ENCODE assay signal across 35 cellular contexts in genomic region chr3:121542924-121543323, GRCh38. TPM values are rescaled to one million over a fixed set of nuclear protein-coding genes. Genes with fewer than 3 reads are reported as not detected.
"Had no signal": no experiment of that assay in that cellular context is flagged by ENCODE, and none has a peak within 500 bp of the region (broad histone marks: within the 10 kb centered on the region; RNA-seq: fewer than 3 reads in every experiment).

No MANE protein-coding gene starts in this region.

- H3K4me3 ChIP-seq: colonic mucosa, gastroesophageal sphincter, hepatocyte, neural progenitor cell, skin epidermis, testis, transverse colon had no signal

- H3K4me1 ChIP-seq: colonic mucosa, testis had no signal

- H3K9me3 ChIP-seq: colonic mucosa, gastroesophageal sphincter, testis, transverse colon had no signal

- H3K4me2 ChIP-seq: hepatocyte, neural progenitor cell had no signal

- H3K27ac Mint-ChIP-seq: activated naive CD4-positive, alpha-beta T cell treated with anti-CD3 and anti-CD28 coated beads, Interleukin-2, amount 10 ng/mL, durations not matched to agents 7 days and 5 days; activated naive CD8-positive, alpha-beta T cell treated with anti-CD3 and anti-CD28 coated beads, Interleukin-2, amount 10 ng/mL, durations not matched to agents 7 days and 5 days; activated T-cell treated with anti-CD3 and anti-CD28 coated beads, Interleukin-2, amount 50 U/mL, for 24 hours; mesothelial cell of epicardium; neural progenitor cell; T-helper 1 cell treated with Interleukin-12 subunit alpha and Interleukin-12 subunit beta and Interleukin-4 antibody, amounts not matched to agents 30 μg/mL and 1 μg/mL, for 36 hours had no signal

- H3K9me3 Mint-ChIP-seq: activated CD4-positive, alpha-beta memory T cell treated with anti-CD3 and anti-CD28 coated beads, Interleukin-2, amount 10 ng/mL, durations not matched to agents 7 days and 5 days; activated naive CD4-positive, alpha-beta T cell treated with anti-CD3 and anti-CD28 coated beads, Interleukin-2, amount 10 ng/mL, durations not matched to agents 7 days and 5 days; activated naive CD8-positive, alpha-beta T cell treated with anti-CD3 and anti-CD28 coated beads, Interleukin-2, amount 10 ng/mL, durations not matched to agents 7 days and 5 days; activated T-cell treated with anti-CD3 and anti-CD28 coated beads, Interleukin-2, amount 50 U/mL, for 24 hours; mesothelial cell of epicardium; naive thymus-derived CD4-positive, alpha-beta T cell; neural progenitor cell; T-helper 1 cell treated with Interleukin-12 subunit alpha and Interleukin-12 subunit beta and Interleukin-4 antibody, amounts not matched to agents 30 μg/mL and 1 μg/mL, for 36 hours had no signal

- H3K9ac ChIP-seq: neural progenitor cell had no signal

- H3K4me3 Mint-ChIP-seq: activated CD4-positive, alpha-beta memory T cell treated with anti-CD3 and anti-CD28 coated beads, Interleukin-2, amount 10 ng/mL, durations not matched to agents 7 days and 5 days; activated naive CD4-positive, alpha-beta T cell treated with anti-CD3 and anti-CD28 coated beads, Interleukin-2, amount 10 ng/mL, durations not matched to agents 7 days and 5 days; activated naive CD8-positive, alpha-beta T cell treated with anti-CD3 and anti-CD28 coated beads, Interleukin-2, amount 10 ng/mL, durations not matched to agents 7 days and 5 days; activated T-cell treated with anti-CD3 and anti-CD28 coated beads, Interleukin-2, amount 50 U/mL, for 24 hours; mesothelial cell of epicardium; naive thymus-derived CD4-positive, alpha-beta T cell; neural progenitor cell; T-helper 1 cell treated with Interleukin-12 subunit alpha and Interleukin-12 subunit beta and Interleukin-4 antibody, amounts not matched to agents 30 μg/mL and 1 μg/mL, for 36 hours had no signal

- H3K27ac ChIP-seq: colonic mucosa, gastroesophageal sphincter, hepatocyte, neural progenitor cell, skin epidermis, testis, transverse colon, WERI-Rb-1 had no signal

- H3K27me3 Mint-ChIP-seq: activated CD4-positive, alpha-beta memory T cell treated with anti-CD3 and anti-CD28 coated beads, Interleukin-2, amount 10 ng/mL, durations not matched to agents 7 days and 5 days; activated naive CD4-positive, alpha-beta T cell treated with anti-CD3 and anti-CD28 coated beads, Interleukin-2, amount 10 ng/mL, durations not matched to agents 7 days and 5 days; activated naive CD8-positive, alpha-beta T cell treated with anti-CD3 and anti-CD28 coated beads, Interleukin-2, amount 10 ng/mL, durations not matched to agents 7 days and 5 days; activated T-cell treated with anti-CD3 and anti-CD28 coated beads, Interleukin-2, amount 50 U/mL, for 24 hours; naive thymus-derived CD4-positive, alpha-beta T cell had no signal

- H2AFZ ChIP-seq: hepatocyte, neural progenitor cell had no signal

- DNase-seq: activated CD4-positive, alpha-beta memory T cell treated with anti-CD3 and anti-CD28 coated beads, Interleukin-2, amount 10 ng/mL, durations not matched to agents 7 days and 5 days; activated CD4-positive, alpha-beta T cell treated with anti-CD3 and anti-CD28 coated beads for 48 hours; activated CD8-positive, alpha-beta memory T cell treated with anti-CD3 and anti-CD28 coated beads, Interleukin-2, amount 50 U/mL, for 48 hours; activated gamma-delta T cell; activated naive CD4-positive, alpha-beta T cell treated with anti-CD3 and anti-CD28 coated beads, Interleukin-2, amount 10 ng/mL, durations not matched to agents 7 days and 5 days; activated naive CD8-positive, alpha-beta T cell treated with anti-CD3 and anti-CD28 coated beads, Interleukin-2, amount 10 ng/mL, durations not matched to agents 7 days and 5 days; activated T-cell treated with anti-CD3 and anti-CD28 coated beads, Interleukin-2, amount 50 U/mL, for 24 hours; amygdala; colonic mucosa; effector memory CD4-positive, alpha-beta T cell; erythroblast; left colon; naive thymus-derived CD4-positive, alpha-beta T cell; posterior cingulate gyrus; stimulated activated CD4-positive, alpha-beta T cell treated with anti-CD3 and anti-CD28 coated beads, Interleukin-12 subunit alpha, Interleukin-12 subunit beta, amount 100 ng/mL, for 4 hours; stimulated activated CD4-positive, alpha-beta T cell treated with anti-CD3 and anti-CD28 coated beads, Interleukin-4, amount 100 ng/mL, for 1 hour; stimulated activated naive CD8-positive, alpha-beta T cell treated with anti-CD3 and anti-CD28 coated beads, Interleukin-15, Interleukin-2, amounts not matched to agents 100 U/mL and 50 U/mL, for 24 hours; T1000; testis; transverse colon; WERI-Rb-1 had no signal

- H3K27me3 ChIP-seq: colonic mucosa, gastroesophageal sphincter, hepatocyte, neural progenitor cell, testis, transverse colon had no signal

- ATAC-seq: activated CD4-positive, CD25-positive, alpha-beta regulatory T cell treated with anti-CD3 and anti-CD28 coated beads, Interleukin-2, amount 50 U/mL, for 24 hours; gastroesophageal sphincter; naive thymus-derived CD4-positive, alpha-beta T cell; sciatic nerve; stimulated activated naive CD8-positive, alpha-beta T cell treated with anti-CD3 and anti-CD28 coated beads, Interleukin-15, Interleukin-2, amounts not matched to agents 100 U/mL and 50 U/mL, for 24 hours had no signal

- H3K36me3 ChIP-seq: colonic mucosa, gastroesophageal sphincter, transverse colon had no signal

RNA-seq across cellular contexts. Expression of gene ARGFX, which starts 24.8 kb away (rescaled TPM):
- total RNA-seq: activated CD4-positive, alpha-beta memory T cell treated with anti-CD3 and anti-CD28 coated beads, Interleukin-2, amount 10 ng/mL, durations not matched to agents 7 days and 5 days; activated naive CD8-positive, alpha-beta T cell treated with anti-CD3 and anti-CD28 coated beads, Interleukin-2, amount 10 ng/mL, durations not matched to agents 7 days and 5 days; colonic mucosa; dermis microvascular lymphatic vessel endothelial cell; fibroblast of lung; fibroblast of villous mesenchyme; gastroesophageal sphincter; hepatocyte; left colon; liver; mesothelial cell of epicardium; naive thymus-derived CD4-positive, alpha-beta T cell; omental fat pad; sciatic nerve; transverse colon had no signal
- polyA plus RNA-seq: fibroblast of lung; hepatocyte; keratinocyte; liver; naive thymus-derived CD4-positive, alpha-beta T cell had no signal

RNA-seq across cellular contexts. Expression of gene FBXO40, which starts 50.3 kb away (rescaled TPM):
- total RNA-seq: activated CD4-positive, alpha-beta memory T cell treated with anti-CD3 and anti-CD28 coated beads, Interleukin-2, amount 10 ng/mL, durations not matched to agents 7 days and 5 days; activated naive CD8-positive, alpha-beta T cell treated with anti-CD3 and anti-CD28 coated beads, Interleukin-2, amount 10 ng/mL, durations not matched to agents 7 days and 5 days; colonic mucosa; dermis microvascular lymphatic vessel endothelial cell; fibroblast of lung; fibroblast of villous mesenchyme; hepatocyte; left colon; mesothelial cell of epicardium; naive thymus-derived CD4-positive, alpha-beta T cell; sciatic nerve; transverse colon had no signal
- polyA plus RNA-seq: fibroblast of lung, hepatocyte, keratinocyte, liver had no signal
